In genomic region chr10:70051878-70052277, GRCh38 we compare ENCODE assay signal across 8 cellular contexts. TPM values are rescaled to one million over a fixed set of nuclear protein-coding genes. Genes with fewer than 3 reads are reported as not detected.
DNase-seq lines count a peak whose midpoint lies in the region; ATAC-seq and TF ChIP-seq lines count a peak whose summit lies in the region.

No MANE protein-coding gene starts in this region.

- H3K79me2 ChIP-seq in GM23338 (replicated peaks; ENCODE audit: insufficient read depth) (no peaks in the 10 kb centered on the region), fibroblast of lung (ENCODE audit: control insufficient read depth, insufficient read depth, low read length) (no peaks in the 10 kb centered on the region)

- H3K4me3 Mint-ChIP-seq in GM23338 = peak overlapping the region; percentile 88
- no peak overlapping the region for H3K4me3 Mint-ChIP-seq in stimulated activated naive B cell treated with anti-CD40 and anti-IgM and Interleukin-4, amounts not matched to agents 10 μg/mL and 1 μg/mL and 100 μg/mL, for 72 hours

- no peaks in the 10 kb centered on the region for H3K9me3 ChIP-seq in WERI-Rb-1 (ENCODE audit: severe bottlenecking)
- H3K9me3 ChIP-seq in fibroblast of lung (ENCODE audit: control insufficient read depth, insufficient read depth, low read depth, low read length) = no peaks in the 10 kb centered on the region
- H3K9me3 ChIP-seq in psoas muscle = no peaks in the 10 kb centered on the region
- H3K9me3 ChIP-seq in effector memory CD4-positive, alpha-beta T cell (ENCODE audit: control insufficient read depth, low read length) = no peaks in the 10 kb centered on the region

- no peaks in the 10 kb centered on the region for H3K9me3 Mint-ChIP-seq in GM23338
- no peaks in the 10 kb centered on the region for H3K9me3 Mint-ChIP-seq in stimulated activated naive B cell treated with anti-CD40 and anti-IgM and Interleukin-4, amounts not matched to agents 10 μg/mL and 1 μg/mL and 100 μg/mL, for 72 hours

- H3K4me1 ChIP-seq in GM23338 (ENCODE audit: insufficient read depth) (peaks cover 4% of the 10 kb centered on the region; the same call in 1 of the 2 replicates), fibroblast of lung (ENCODE audit: control insufficient read depth, extremely low read depth, insufficient read depth, low read length) (no peaks in the 10 kb centered on the region), psoas muscle (peaks cover 5% of the 10 kb centered on the region)
- H3K4me1 ChIP-seq in effector memory CD4-positive, alpha-beta T cell (ENCODE audit: control insufficient read depth, insufficient read depth, low read length, poor library complexity, severe bottlenecking) = peaks cover 10% of the 10 kb centered on the region

- no peak overlapping the region for H3K9ac ChIP-seq in fibroblast of lung (ENCODE audit: insufficient read depth, low read length)

- H3K36me3 ChIP-seq in GM23338 (ENCODE audit: insufficient read depth) (no peaks in the 10 kb centered on the region), WERI-Rb-1 (peaks cover 3% of the 10 kb centered on the region; the same call in 1 of the 2 replicates), fibroblast of lung (ENCODE audit: control insufficient read depth, insufficient read depth, low read length) (no peaks in the 10 kb centered on the region), psoas muscle (ENCODE audit: insufficient read depth in 1 of 2, low read depth in 1 of 2) (no peaks in the 10 kb centered on the region)
- no peaks in the 10 kb centered on the region for H3K36me3 ChIP-seq in effector memory CD4-positive, alpha-beta T cell (ENCODE audit: control insufficient read depth, insufficient read depth, low read length)

- H3K4me2 ChIP-seq in GM23338 = peak overlapping the region; percentile 92
- H3K4me2 ChIP-seq in fibroblast of lung (ENCODE audit: extremely low read depth, insufficient read depth, low read length) = peak overlapping the region; percentile 83

- TF ChIP-seq CTCF in GM23338 (conservative IDR thresholded peaks at IDR 0.05; ENCODE audit: low read depth in 2 of 2) (no peak), WERI-Rb-1 (IDR thresholded peaks at IDR 0.05; ENCODE audit: low read depth, low read length) (no peak), fibroblast of lung (conservative IDR thresholded peaks at IDR 0.05 in 1 of 2, IDR thresholded peaks at IDR 0.05 in 1 of 2; ENCODE audit: low read depth in 1 of 2, low read length in 2 of 2) (no peak), psoas muscle (IDR thresholded peaks at IDR 0.05) (no peak)

- DNase-seq in GM23338 (ENCODE audit: low spot score) = no peak
- no peak for DNase-seq in WERI-Rb-1
- DNase-seq in fibroblast of lung (ENCODE audit: low read depth in 2 of 2) = no peak
- no peak for DNase-seq in psoas muscle
- no peak for DNase-seq in DMS114 treated with DMSO at 0.1 percent for 48 hours (lab: John Stamatoyannopoulos, UW; ENCODE audit: unreplicated experiment)
- no peak for DNase-seq in stimulated activated naive B cell treated with anti-CD40 and anti-IgM and Interleukin-4, amounts not matched to agents 10 μg/mL and 1 μg/mL and 100 μg/mL, for 72 hours
- DNase-seq in OCI-M1 (lab: John Stamatoyannopoulos, UW) = no peak
- DNase-seq in effector memory CD4-positive, alpha-beta T cell = no peak

- no peaks in the 10 kb centered on the region for H3K36me3 Mint-ChIP-seq in GM23338 (ENCODE audit: low read depth)
- no peaks in the 10 kb centered on the region for H3K36me3 Mint-ChIP-seq in stimulated activated naive B cell treated with anti-CD40 and anti-IgM and Interleukin-4, amounts not matched to agents 10 μg/mL and 1 μg/mL and 100 μg/mL, for 72 hours

- WGBS in psoas muscle, 3 donors = 27 to 48% (median 30%) methylated on average over 5 of the region's 5 CpGs

- intact Hi-C loops in psoas muscle (cut with DNase I) = no loop called here

- H3K27ac ChIP-seq in GM23338 (ENCODE audit: low read depth) (no peak overlapping the region), WERI-Rb-1 (peak overlapping the region; percentile 92), fibroblast of lung (ENCODE audit: insufficient read depth, low read length) (no peak overlapping the region), psoas muscle (no peak overlapping the region)
- no peak overlapping the region for H3K27ac ChIP-seq in effector memory CD4-positive, alpha-beta T cell (ENCODE audit: insufficient read depth, low read length, poor library complexity, severe bottlenecking)

- H3K9me2 ChIP-seq in GM23338 (ENCODE audit: insufficient read depth) = no peaks in the 10 kb centered on the region

- H3K27me3 ChIP-seq in GM23338 (ENCODE audit: insufficient read depth) (peaks cover 93% of the 10 kb centered on the region), WERI-Rb-1 (ENCODE audit: insufficient read depth, low read depth, severe bottlenecking) (no peaks in the 10 kb centered on the region), fibroblast of lung (ENCODE audit: control insufficient read depth, insufficient read depth, low read length) (peaks cover 2% of the 10 kb centered on the region), psoas muscle (ENCODE audit: insufficient read depth in 3 of 3, low read length in 2 of 3) (peaks cover 0 to 5% (median 2%) of the 10 kb centered on the region in 3 donors)
- peaks cover 8% of the 10 kb centered on the region for H3K27me3 ChIP-seq in effector memory CD4-positive, alpha-beta T cell (replicated peaks; ENCODE audit: control insufficient read depth, insufficient read depth, low read length, poor library complexity, severe bottlenecking)

- H3K4me3 ChIP-seq in GM23338 = peak overlapping the region; percentile 92
- peak overlapping the region; percentile 98 for H3K4me3 ChIP-seq in WERI-Rb-1 (ENCODE audit: low read depth, low read length)
- H3K4me3 ChIP-seq in fibroblast of lung (replicated peaks in 1 of 4; ENCODE audit: control extremely low read depth in 1 of 4, insufficient read depth in 1 of 4, low read depth in 3 of 4, low read length in 4 of 4) = peak overlapping the region in 2 of 4 experiments; percentile 50 to 82
- peak overlapping the region; percentile 77 for H3K4me3 ChIP-seq in psoas muscle
- H3K4me3 ChIP-seq in effector memory CD4-positive, alpha-beta T cell (ENCODE audit: insufficient read depth, low read depth, low read length, poor library complexity, severe bottlenecking) = no peak overlapping the region

- peaks cover 32% of the 10 kb centered on the region for H3K4me1 Mint-ChIP-seq in GM23338
- H3K4me1 Mint-ChIP-seq in stimulated activated naive B cell treated with anti-CD40 and anti-IgM and Interleukin-4, amounts not matched to agents 10 μg/mL and 1 μg/mL and 100 μg/mL, for 72 hours = peaks cover 7 to 11% of the 10 kb centered on the region in 2 donors

- ATAC-seq in GM23338 (no peak), psoas muscle (no peak)
- ATAC-seq in stimulated activated naive B cell treated with anti-CD40 and anti-IgM and Interleukin-4, amounts not matched to agents 10 μg/mL and 1 μg/mL and 100 μg/mL, for 72 hours (replicated peaks) = no peak

- no peak overlapping the region for H3K27ac Mint-ChIP-seq in GM23338
- no peak overlapping the region for H3K27ac Mint-ChIP-seq in stimulated activated naive B cell treated with anti-CD40 and anti-IgM and Interleukin-4, amounts not matched to agents 10 μg/mL and 1 μg/mL and 100 μg/mL, for 72 hours

- H3K27me3 Mint-ChIP-seq in GM23338 (ENCODE audit: insufficient read depth, low read depth, poor library complexity) = peaks cover 61% of the 10 kb centered on the region
- peaks cover 45 to 49% of the 10 kb centered on the region in 2 donors for H3K27me3 Mint-ChIP-seq in stimulated activated naive B cell treated with anti-CD40 and anti-IgM and Interleukin-4, amounts not matched to agents 10 μg/mL and 1 μg/mL and 100 μg/mL, for 72 hours

- H4K20me1 ChIP-seq in GM23338 (replicated peaks; ENCODE audit: insufficient read depth) (peaks cover 20% of the 10 kb centered on the region), fibroblast of lung (ENCODE audit: control insufficient read depth, extremely low read depth, insufficient read depth, low read length) (no peaks in the 10 kb centered on the region)

- H2AFZ ChIP-seq in GM23338 (no peak overlapping the region), fibroblast of lung (ENCODE audit: low read length) (no peak overlapping the region)

- H3F3A ChIP-seq in GM23338 (replicated peaks; ENCODE audit: low read depth) = no peaks in the 10 kb centered on the region; the same call in 1 of the 2 replicates

TF ChIP-seq in GM23338, 12 proteins besides CTCF, POLR2A, EP300 and RAD21 (continues in another document):
- no peak for TF ChIP-seq NANOG (IDR thresholded peaks at IDR 0.05; ENCODE audit: borderline replicate concordance)
- no peak for TF ChIP-seq ZNF331 (CRISPR knock-in tag; IDR thresholded peaks at IDR 0.05; ENCODE audit: low read depth)
- TF ChIP-seq REST (IDR thresholded peaks at IDR 0.05; ENCODE audit: unreplicated experiment) = no peak
- no peak for TF ChIP-seq CREB1 (CRISPR knock-in tag; IDR thresholded peaks at IDR 0.05; ENCODE audit: low read depth)

RNA-seq across cellular contexts. Expression of gene MACROH2A2, which starts 0.8 kb away (rescaled TPM):
- total RNA-seq in GM23338 (2014; rRNA removed; shearing (Covaris generic)) = 16.2 and 17.6 TPM in 2 replicates
- polyA plus RNA-seq in GM23338 (2016; fragmentation: Nextera tagmentation; extraction: Ambion mirVana) (11.6 and 12.5 TPM in 2 replicates), fibroblast of lung (12.1 and 15.4 TPM in 2 replicates), psoas muscle (1 to 10 TPM; 3.0 to 7.2 (median 4.7) TPM)
- total RNA-seq in fibroblast of lung (9.2 and 12.1 TPM in 2 replicates), psoas muscle (1 to 10 TPM; 4.1 to 6.2 (median 5.8) TPM)
- polyA plus RNA-seq in fibroblast of lung (2012) = 15.9 and 20.7 TPM in 2 replicates
- polyA minus RNA-seq in fibroblast of lung (ENCODE audit: low replicate concordance) = 10.0 and 12.4 TPM in 2 replicates
